27 cellular contexts compared by ENCODE assay signal in the genomic region with DNA sequence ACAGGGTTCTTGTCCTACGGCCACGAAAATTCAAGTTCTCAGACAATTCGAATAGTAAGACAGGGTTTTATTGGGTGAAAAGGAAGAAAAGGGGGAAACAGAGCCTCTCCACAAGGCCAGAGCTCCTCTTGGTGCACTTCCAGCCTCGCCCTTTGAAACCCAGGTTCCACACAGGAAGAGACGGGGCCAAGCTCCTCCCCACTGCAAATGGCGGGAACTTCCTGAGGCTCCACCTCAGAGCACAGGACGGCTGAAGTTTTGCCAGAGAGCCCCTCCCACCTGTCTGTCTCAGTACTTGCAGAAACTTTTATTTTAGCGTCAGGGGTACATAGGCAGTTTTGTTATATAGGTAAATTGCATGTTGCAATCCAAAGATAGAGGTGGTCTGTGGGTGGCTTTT.
"Had no signal": no experiment of that assay in that cellular context is flagged by ENCODE, and none has a peak within 500 bp of the region (broad histone marks: within the 10 kb centered on the region; RNA-seq: fewer than 3 reads in every experiment).

No MANE protein-coding gene starts in this region.

- H3K27me3 Mint-ChIP-seq: activated naive CD8-positive, alpha-beta T cell; naive B cell; progenitor cell of endocrine pancreas; type B pancreatic cell had no signal

- H3K4me3 ChIP-seq: adrenal gland, body of pancreas, ovary, right lobe of liver, skin epidermis, thoracic aorta, uterus had no signal

- H3K9me3 ChIP-seq: adrenal gland, body of pancreas, ovary, right lobe of liver, thoracic aorta, uterus had no signal

- DNase-seq: activated CD4-positive, alpha-beta T cell treated with anti-CD3 and anti-CD28 coated beads for 4 hours; activated CD4-positive, alpha-beta T cell treated with anti-CD3 and anti-CD28 coated beads, Interleukin-2, amount 50 U/mL, for 4 hours; activated CD8-positive, alpha-beta memory T cell treated with anti-CD3 and anti-CD28 coated beads for 24 hours; activated effector memory CD4-positive, alpha-beta T cell treated with Interleukin-2 at 50 U/mL for 16 hours; activated naive CD4-positive, alpha-beta T cell treated with Interleukin-2 at 50 U/mL for 16 hours; adrenal gland; aorta; body of pancreas; effector CD8-positive, alpha-beta T cell; immature natural killer cell; kidney; left colon; mammary epithelial cell; naive B cell; nephron progenitor cell; ovary; right lobe of liver; stimulated activated CD4-positive, alpha-beta T cell treated with anti-CD3 and anti-CD28 coated beads, Interleukin-12 subunit alpha, Interleukin-12 subunit beta, amount 100 ng/mL, for 4 hours; stimulated activated CD4-positive, alpha-beta T cell treated with anti-CD3 and anti-CD28 coated beads, Interleukin-4, amount 100 ng/mL, for 1 hour; stimulated activated naive CD8-positive, alpha-beta T cell treated with anti-CD3 and anti-CD28 coated beads, Interleukin-15, Interleukin-2, amounts not matched to agents 100 U/mL and 50 U/mL, for 24 hours; uterus had no signal

- H3K9me3 Mint-ChIP-seq: mesothelial cell of epicardium, nephron progenitor cell, type B pancreatic cell had no signal

- H3K27ac Mint-ChIP-seq: activated naive CD8-positive, alpha-beta T cell; immature natural killer cell; mesothelial cell of epicardium; naive B cell; nephron progenitor cell; progenitor cell of endocrine pancreas; type B pancreatic cell had no signal

- H3K4me1 Mint-ChIP-seq: immature natural killer cell, mesothelial cell of epicardium, naive B cell, nephron progenitor cell had no signal

- H3K27ac ChIP-seq: adrenal gland, body of pancreas, ovary, right lobe of liver, skin epidermis, thoracic aorta, uterus had no signal

- H3K4me3 Mint-ChIP-seq: activated naive CD8-positive, alpha-beta T cell; immature natural killer cell; mesothelial cell of epicardium; naive B cell; nephron progenitor cell; type B pancreatic cell had no signal

- H3K36me3 Mint-ChIP-seq: activated naive CD8-positive, alpha-beta T cell; mesothelial cell of epicardium; naive B cell; type B pancreatic cell had no signal

- H3K4me1 ChIP-seq: adrenal gland, body of pancreas, right lobe of liver, uterus had no signal

- H3K36me3 ChIP-seq: adrenal gland, ovary, right lobe of liver, thoracic aorta, uterus had no signal

- ATAC-seq: body of pancreas; left colon; right lobe of liver; stimulated activated naive CD8-positive, alpha-beta T cell treated with anti-CD3 and anti-CD28 coated beads, Interleukin-15, Interleukin-2, amounts not matched to agents 100 U/mL and 50 U/mL, for 24 hours had no signal

- H3K27me3 ChIP-seq: adrenal gland, body of pancreas, ovary, right lobe of liver, uterus had no signal
